In the genomic region with DNA sequence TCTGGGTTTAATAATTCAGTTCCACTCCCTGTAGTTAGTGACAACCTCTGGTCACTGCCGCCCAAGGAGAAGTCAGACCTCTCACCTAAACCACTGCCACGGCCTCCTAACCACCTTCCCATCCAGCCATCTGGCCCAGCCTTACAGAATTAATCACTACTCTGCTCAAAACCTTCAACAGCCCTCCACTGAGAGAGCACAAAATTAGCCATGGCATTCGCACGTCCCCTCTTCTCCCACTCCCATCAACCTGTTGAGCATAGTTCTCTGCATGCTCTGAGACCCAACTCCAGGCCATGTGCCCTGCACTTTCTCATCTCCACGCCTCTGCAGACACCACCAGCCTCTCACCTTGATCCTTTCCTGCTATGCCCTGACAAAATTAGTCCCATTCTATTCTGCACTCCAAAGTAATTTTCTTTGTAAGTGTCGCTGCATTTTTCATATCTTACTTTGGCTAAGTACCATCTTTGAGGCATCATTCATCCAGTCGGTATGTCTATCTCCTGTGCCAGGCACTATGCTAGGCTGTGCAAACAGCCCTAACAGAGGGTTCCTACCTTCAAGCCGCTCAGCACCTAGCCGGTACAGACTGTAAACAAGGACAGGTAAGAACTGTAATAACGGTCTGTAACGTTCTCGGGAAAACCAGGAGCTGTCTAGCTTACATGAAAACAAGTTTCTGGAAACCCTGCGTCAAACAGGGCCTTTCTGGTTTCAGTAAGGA, we compare ENCODE assay signal across 1 cellular context.
TF ChIP-seq lines count a peak whose summit lies in the region.

No MANE protein-coding gene starts in this region.

TF ChIP-seq in WTC11, 78 proteins besides CTCF, POLR2A, EP300 and RAD21 (continued from another document):
- TF ChIP-seq PRDM15 (CRISPR knock-in tag; IDR thresholded peaks at IDR 0.05), result no peak
- no peak for TF ChIP-seq GTF2I (CRISPR knock-in tag; conservative IDR thresholded peaks at IDR 0.05)
- TF ChIP-seq NR3C1 (CRISPR knock-in tag; conservative IDR thresholded peaks at IDR 0.05; ENCODE audit: low read depth), result no peak
- TF ChIP-seq ZNF423 (CRISPR knock-in tag; IDR thresholded peaks at IDR 0.05), result no peak
- TF ChIP-seq IRF2 (CRISPR knock-in tag; IDR thresholded peaks at IDR 0.05; ENCODE audit: borderline replicate concordance, low read depth), result no peak
- no peak for TF ChIP-seq ZNF396 (CRISPR knock-in tag; IDR thresholded peaks at IDR 0.05; ENCODE audit: borderline replicate concordance)
- TF ChIP-seq NR2C2 (CRISPR knock-in tag; IDR thresholded peaks at IDR 0.05), result no peak
- TF ChIP-seq, protein P1, sequence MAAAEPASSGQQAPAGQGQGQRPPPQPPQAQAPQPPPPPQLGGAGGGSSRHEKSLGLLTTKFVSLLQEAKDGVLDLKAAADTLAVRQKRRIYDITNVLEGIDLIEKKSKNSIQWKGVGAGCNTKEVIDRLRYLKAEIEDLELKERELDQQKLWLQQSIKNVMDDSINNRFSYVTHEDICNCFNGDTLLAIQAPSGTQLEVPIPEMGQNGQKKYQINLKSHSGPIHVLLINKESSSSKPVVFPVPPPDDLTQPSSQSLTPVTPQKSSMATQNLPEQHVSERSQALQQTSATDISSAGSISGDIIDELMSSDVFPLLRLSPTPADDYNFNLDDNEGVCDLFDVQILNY (CRISPR knock-in tag; IDR thresholded peaks at IDR 0.05), result no peak
- TF ChIP-seq, protein P2, sequence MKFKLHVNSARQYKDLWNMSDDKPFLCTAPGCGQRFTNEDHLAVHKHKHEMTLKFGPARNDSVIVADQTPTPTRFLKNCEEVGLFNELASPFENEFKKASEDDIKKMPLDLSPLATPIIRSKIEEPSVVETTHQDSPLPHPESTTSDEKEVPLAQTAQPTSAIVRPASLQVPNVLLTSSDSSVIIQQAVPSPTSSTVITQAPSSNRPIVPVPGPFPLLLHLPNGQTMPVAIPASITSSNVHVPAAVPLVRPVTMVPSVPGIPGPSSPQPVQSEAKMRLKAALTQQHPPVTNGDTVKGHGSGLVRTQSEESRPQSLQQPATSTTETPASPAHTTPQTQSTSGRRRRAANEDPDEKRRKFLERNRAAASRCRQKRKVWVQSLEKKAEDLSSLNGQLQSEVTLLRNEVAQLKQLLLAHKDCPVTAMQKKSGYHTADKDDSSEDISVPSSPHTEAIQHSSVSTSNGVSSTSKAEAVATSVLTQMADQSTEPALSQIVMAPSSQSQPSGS (CRISPR knock-in tag; IDR thresholded peaks at IDR 0.05; ENCODE audit: borderline replicate concordance, low read depth), result no peak
- TF ChIP-seq SP1 (CRISPR knock-in tag; conservative IDR thresholded peaks at IDR 0.05), result no peak
- no peak for TF ChIP-seq FOXP1 (CRISPR knock-in tag; IDR thresholded peaks at IDR 0.05; ENCODE audit: borderline replicate concordance)
- no peak for TF ChIP-seq CREB1 (CRISPR knock-in tag; IDR thresholded peaks at IDR 0.05)
TF ChIP-seq in WTC11: peak in this region for 0.
